In the genomic region with DNA sequence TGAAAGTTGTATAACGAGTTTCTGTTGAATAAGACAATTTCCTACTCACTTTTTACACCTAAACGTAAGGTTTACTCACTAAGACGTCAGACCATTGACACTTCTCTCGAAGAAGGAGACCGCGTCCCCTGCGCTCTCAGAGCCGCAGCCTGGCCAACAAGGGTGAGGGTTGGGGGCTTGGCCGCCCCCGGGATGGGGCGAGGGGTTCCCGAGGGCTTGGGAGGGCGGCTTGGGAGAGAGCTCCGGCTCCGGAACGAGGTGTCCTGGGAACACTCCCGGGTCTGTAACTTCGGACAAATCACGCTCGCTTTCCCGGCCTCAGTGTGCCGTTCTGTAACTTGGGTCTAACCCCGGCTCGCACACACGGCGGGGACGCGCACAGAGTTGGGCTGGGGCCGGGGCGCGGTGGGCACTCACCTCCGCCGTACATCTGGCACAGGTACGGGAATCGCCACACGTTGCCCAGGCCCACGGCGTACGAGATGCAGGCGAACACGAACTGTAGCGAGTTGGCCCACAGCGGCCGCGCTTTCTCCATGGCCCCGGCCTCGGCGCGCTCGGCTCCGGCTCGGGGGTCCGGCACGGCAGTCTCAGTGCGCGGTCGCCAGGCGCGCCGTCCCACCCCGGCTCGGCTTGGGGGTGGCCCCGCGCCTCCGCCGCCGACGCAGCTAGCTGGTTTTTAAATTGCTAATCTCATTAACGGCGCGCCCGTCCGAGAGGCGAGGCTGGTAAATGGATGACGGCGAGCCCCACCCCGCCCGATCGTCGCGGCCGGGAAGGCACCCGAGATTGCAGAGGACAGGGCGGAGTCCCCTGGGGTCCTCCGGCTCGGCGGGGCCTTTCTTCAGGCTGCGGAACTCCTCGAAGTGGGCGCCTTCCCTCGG, we compare ENCODE assay signal across 1 cellular context.
TF ChIP-seq lines count a peak whose summit lies in the region.

A gene with protein sequence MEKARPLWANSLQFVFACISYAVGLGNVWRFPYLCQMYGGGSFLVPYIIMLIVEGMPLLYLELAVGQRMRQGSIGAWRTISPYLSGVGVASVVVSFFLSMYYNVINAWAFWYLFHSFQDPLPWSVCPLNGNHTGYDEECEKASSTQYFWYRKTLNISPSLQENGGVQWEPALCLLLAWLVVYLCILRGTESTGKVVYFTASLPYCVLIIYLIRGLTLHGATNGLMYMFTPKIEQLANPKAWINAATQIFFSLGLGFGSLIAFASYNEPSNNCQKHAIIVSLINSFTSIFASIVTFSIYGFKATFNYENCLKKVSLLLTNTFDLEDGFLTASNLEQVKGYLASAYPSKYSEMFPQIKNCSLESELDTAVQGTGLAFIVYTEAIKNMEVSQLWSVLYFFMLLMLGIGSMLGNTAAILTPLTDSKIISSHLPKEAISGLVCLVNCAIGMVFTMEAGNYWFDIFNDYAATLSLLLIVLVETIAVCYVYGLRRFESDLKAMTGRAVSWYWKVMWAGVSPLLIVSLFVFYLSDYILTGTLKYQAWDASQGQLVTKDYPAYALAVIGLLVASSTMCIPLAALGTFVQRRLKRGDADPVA (minus strand): TSS at position 655 of the 884 bp plus-strand sequence. CDS start 117 bp downstream, at position 538.

TF ChIP-seq in GM23338, 12 proteins besides CTCF, POLR2A, EP300 and RAD21 (continued from another document):
- TF ChIP-seq, protein P1, sequence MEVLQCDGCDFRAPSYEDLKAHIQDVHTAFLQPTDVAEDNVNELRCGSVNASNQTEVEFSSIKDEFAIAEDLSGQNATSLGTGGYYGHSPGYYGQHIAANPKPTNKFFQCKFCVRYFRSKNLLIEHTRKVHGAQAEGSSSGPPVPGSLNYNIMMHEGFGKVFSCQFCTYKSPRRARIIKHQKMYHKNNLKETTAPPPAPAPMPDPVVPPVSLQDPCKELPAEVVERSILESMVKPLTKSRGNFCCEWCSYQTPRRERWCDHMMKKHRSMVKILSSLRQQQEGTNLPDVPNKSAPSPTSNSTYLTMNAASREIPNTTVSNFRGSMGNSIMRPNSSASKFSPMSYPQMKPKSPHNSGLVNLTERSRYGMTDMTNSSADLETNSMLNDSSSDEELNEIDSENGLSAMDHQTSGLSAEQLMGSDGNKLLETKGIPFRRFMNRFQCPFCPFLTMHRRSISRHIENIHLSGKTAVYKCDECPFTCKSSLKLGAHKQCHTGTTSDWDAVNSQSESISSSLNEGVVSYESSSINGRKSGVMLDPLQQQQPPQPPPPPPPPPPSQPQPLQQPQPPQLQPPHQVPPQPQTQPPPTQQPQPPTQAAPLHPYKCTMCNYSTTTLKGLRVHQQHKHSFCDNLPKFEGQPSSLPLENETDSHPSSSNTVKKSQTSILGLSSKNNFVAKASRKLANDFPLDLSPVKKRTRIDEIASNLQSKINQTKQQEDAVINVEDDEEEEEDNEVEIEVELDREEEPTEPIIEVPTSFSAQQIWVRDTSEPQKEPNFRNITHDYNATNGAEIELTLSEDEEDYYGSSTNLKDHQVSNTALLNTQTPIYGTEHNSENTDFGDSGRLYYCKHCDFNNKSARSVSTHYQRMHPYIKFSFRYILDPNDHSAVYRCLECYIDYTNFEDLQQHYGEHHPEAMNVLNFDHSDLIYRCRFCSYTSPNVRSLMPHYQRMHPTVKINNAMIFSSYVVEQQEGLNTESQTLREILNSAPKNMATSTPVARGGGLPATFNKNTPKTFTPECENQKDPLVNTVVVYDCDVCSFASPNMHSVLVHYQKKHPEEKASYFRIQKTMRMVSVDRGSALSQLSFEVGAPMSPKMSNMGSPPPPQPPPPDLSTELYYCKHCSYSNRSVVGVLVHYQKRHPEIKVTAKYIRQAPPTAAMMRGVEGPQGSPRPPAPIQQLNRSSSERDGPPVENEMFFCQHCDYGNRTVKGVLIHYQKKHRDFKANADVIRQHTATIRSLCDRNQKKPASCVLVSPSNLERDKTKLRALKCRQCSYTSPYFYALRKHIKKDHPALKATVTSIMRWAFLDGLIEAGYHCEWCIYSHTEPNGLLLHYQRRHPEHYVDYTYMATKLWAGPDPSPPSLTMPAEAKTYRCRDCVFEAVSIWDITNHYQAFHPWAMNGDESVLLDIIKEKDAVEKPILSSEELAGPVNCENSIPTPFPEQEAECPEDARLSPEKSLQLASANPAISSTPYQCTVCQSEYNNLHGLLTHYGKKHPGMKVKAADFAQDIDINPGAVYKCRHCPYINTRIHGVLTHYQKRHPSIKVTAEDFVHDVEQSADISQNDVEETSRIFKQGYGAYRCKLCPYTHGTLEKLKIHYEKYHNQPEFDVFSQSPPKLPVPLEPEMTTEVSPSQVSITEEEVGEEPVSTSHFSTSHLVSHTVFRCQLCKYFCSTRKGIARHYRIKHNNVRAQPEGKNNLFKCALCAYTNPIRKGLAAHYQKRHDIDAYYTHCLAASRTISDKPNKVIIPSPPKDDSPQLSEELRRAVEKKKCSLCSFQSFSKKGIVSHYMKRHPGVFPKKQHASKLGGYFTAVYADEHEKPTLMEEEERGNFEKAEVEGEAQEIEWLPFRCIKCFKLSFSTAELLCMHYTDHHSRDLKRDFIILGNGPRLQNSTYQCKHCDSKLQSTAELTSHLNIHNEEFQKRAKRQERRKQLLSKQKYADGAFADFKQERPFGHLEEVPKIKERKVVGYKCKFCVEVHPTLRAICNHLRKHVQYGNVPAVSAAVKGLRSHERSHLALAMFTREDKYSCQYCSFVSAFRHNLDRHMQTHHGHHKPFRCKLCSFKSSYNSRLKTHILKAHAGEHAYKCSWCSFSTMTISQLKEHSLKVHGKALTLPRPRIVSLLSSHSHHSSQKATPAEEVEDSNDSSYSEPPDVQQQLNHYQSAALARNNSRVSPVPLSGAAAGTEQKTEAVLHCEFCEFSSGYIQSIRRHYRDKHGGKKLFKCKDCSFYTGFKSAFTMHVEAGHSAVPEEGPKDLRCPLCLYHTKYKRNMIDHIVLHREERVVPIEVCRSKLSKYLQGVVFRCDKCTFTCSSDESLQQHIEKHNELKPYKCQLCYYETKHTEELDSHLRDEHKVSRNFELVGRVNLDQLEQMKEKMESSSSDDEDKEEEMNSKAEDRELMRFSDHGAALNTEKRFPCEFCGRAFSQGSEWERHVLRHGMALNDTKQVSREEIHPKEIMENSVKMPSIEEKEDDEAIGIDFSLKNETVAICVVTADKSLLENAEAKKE (CRISPR knock-in tag; IDR thresholded peaks at IDR 0.05), result no peak
- no peak for TF ChIP-seq POLR2AphosphoS5 (IDR thresholded peaks at IDR 0.05; ENCODE audit: low read depth)
- no peak for TF ChIP-seq EZH2phosphoT487 (IDR thresholded peaks at IDR 0.05; ENCODE audit: unreplicated experiment)
